In genomic region chr1:70044832-70045231, GRCh38 we compare ENCODE assay signal across 16 cellular contexts.
DNase-seq lines count a peak whose midpoint lies in the region; ATAC-seq, FAIRE-seq and TF ChIP-seq lines count a peak whose summit lies in the region.
"Had no signal": no experiment of that assay in that cellular context is flagged by ENCODE, and none has a peak within 500 bp of the region (broad histone marks: within the 10 kb centered on the region; RNA-seq: fewer than 3 reads in every experiment).

No MANE protein-coding gene starts in this region.

- DNase-seq in HCEC 1CT (peak; percentile 88), astrocyte of the cerebellum (ENCODE audit: low read depth) (peak; percentile 68), foreskin melanocyte (peak; percentile 74), urothelium cell line (ENCODE audit: low spot score) (peak; percentile 41), body of pancreas (no peak), coronary artery (ENCODE audit: low spot score) (no peak)
- DNase-seq in stimulated activated CD4-positive, alpha-beta T cell treated with anti-CD3 and anti-CD28 coated beads, Interleukin-15, amount 100 ng/mL, for 24 hours: no peak
- DNase-seq: activated CD8-positive, alpha-beta memory T cell treated with anti-CD3 and anti-CD28 coated beads for 24 hours; activated gamma-delta T cell treated with Interleukin-2 at 50 U/mL for 16 hours; caudate nucleus; kidney; naive B cell; NCI-H187 treated with DMSO at 0.1 percent for 48 hours; NCI-H748 treated with DMSO at 0.1 percent for 48 hours; testis had no signal

- WGBS in body of pancreas, 2 donors: 77 to 83% methylated on average over 2 of the region's 2 CpGs

- no peak for TF ChIP-seq POLR2A in body of pancreas (IDR thresholded peaks at IDR 0.05)

- H3K27me3 ChIP-seq in body of pancreas: no peaks in the 10 kb centered on the region
- H3K27me3 ChIP-seq: testis had no signal

- no peaks in the 10 kb centered on the region for H3K9me3 ChIP-seq in body of pancreas
- H3K9me3 ChIP-seq: testis had no signal

- TF ChIP-seq CTCF in astrocyte of the cerebellum (IDR thresholded peaks at IDR 0.05; ENCODE audit: low read depth, low read length, missing control alignments): no peak
- no peak for TF ChIP-seq CTCF in body of pancreas (IDR thresholded peaks at IDR 0.05)
- no peak for TF ChIP-seq CTCF in coronary artery (IDR thresholded peaks at IDR 0.05)

- H3K4me3 ChIP-seq in astrocyte of the cerebellum (ENCODE audit: low read depth, low read length): no peak overlapping the region
- H3K4me3 ChIP-seq in body of pancreas: no peak overlapping the region
- H3K4me3 ChIP-seq in coronary artery: no peak overlapping the region
- H3K4me3 ChIP-seq: skin epidermis, testis had no signal

- ATAC-seq in body of pancreas: no peak

- no peaks in the 10 kb centered on the region for H3K36me3 ChIP-seq in body of pancreas (replicated peaks in 1 of 2; ENCODE audit: insufficient read depth in 1 of 2, low read depth in 2 of 2)

- no peak for FAIRE-seq in urothelium cell line (lab: Jason Lieb, UNC)
- FAIRE-seq: kidney had no signal

- no peak overlapping the region for H3K27ac ChIP-seq in body of pancreas
- H3K27ac ChIP-seq in coronary artery: no peak overlapping the region
- H3K27ac ChIP-seq: skin epidermis, testis had no signal

- intact Hi-C loops in body of pancreas (cut with DNase I): no loop called here

- in situ Hi-C loops in astrocyte of the cerebellum (cut with HindIII; ENCODE audit: low sequenced_read_pairs): loop anchor here (5.0 kb wide), 1 partner anchor 48 kb away; no protein-coding TSS in a partner anchor

- H3K4me1 ChIP-seq in body of pancreas: no peaks in the 10 kb centered on the region
- H3K4me1 ChIP-seq: testis had no signal

Comparison
In these comparisons a context has a peak if more than half of its experiments do, and no peak if none do; other contexts are left out.
1. DNase-seq: peak in HCEC 1CT (single experiment), astrocyte of the cerebellum (single experiment), foreskin melanocyte (single experiment) and urothelium cell line (single experiment); none in body of pancreas (0 of 4), stimulated activated CD4-positive, alpha-beta T cell treated with anti-CD3 and anti-CD28 coated beads, Interleukin-15, amount 100 ng/mL, for 24 hours (single experiment) and coronary artery (single experiment).